ENCODE assay signal across 23 cellular contexts in the genomic region with DNA sequence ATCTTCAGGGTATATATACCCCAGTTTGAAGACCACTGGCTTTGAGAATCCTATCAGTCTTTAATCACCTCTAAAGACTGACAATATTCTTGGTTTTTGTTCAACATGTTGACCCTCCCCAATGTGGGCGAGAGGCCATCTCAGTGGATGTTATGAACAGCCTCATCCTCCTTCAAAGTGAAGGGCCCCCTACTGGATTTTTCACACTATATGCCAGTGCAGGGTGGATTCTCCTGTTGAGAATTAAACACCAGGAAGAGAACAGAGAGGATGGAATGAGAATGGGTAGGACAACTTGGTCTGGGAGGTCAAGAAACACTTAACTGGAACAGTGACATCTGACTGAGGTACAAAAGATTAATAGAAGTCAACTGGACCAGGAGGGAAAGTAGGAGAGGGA.
"Had no signal": no experiment of that assay in that cellular context is flagged by ENCODE, and none has a peak within 500 bp of the region (broad histone marks: within the 10 kb centered on the region; RNA-seq: fewer than 3 reads in every experiment).

No MANE protein-coding gene starts in this region.

- DNase-seq: cortex of kidney; effector memory CD4-positive, alpha-beta T cell; foreskin fibroblast; kidney; left cardiac atrium; left ventricle myocardium inferior; lower lobe of right lung; natural killer cell; nucleus accumbens; pancreas; right cardiac atrium; stimulated activated CD4-positive, alpha-beta T cell treated with anti-CD3 and anti-CD28 coated beads, Interleukin-2, amount 100 ng/mL, for 48 hours; stimulated activated naive CD8-positive, alpha-beta T cell treated with anti-CD3 and anti-CD28 coated beads, Interleukin-15, Interleukin-2, amounts not matched to agents 100 U/mL and 50 U/mL, for 24 hours; tibial artery; upper lobe of left lung; uterus had no signal

- H3K4me3 Mint-ChIP-seq: memory B cell, mesothelial cell of epicardium, natural killer cell, neural progenitor cell had no signal

- H3K4me3 ChIP-seq: esophagus muscularis mucosa, left ventricle myocardium inferior, lower lobe of right lung, neural progenitor cell, pancreas, smooth muscle cell, tibial artery, upper lobe of left lung, uterus had no signal

- H3K36me3 ChIP-seq: esophagus muscularis mucosa, left ventricle myocardium inferior, lower lobe of right lung, neural progenitor cell, pancreas, tibial artery, upper lobe of left lung, uterus had no signal

- H3K36me3 Mint-ChIP-seq: memory B cell, mesothelial cell of epicardium, natural killer cell, neural progenitor cell had no signal

- H3K27ac Mint-ChIP-seq: memory B cell, mesothelial cell of epicardium, natural killer cell, neural progenitor cell, progenitor cell of endocrine pancreas had no signal

- H3K9me3 ChIP-seq: esophagus muscularis mucosa, left ventricle myocardium inferior, lower lobe of right lung, pancreas, tibial artery, upper lobe of left lung, uterus had no signal

- H3K27me3 ChIP-seq: neural progenitor cell, pancreas, tibial artery, upper lobe of left lung, uterus had no signal

- H3K4me1 ChIP-seq: esophagus muscularis mucosa, left ventricle myocardium inferior, lower lobe of right lung, neural progenitor cell, pancreas, tibial artery, uterus had no signal

- H3K27ac ChIP-seq: epithelial cell of prostate, esophagus muscularis mucosa, left ventricle myocardium inferior, lower lobe of right lung, neural progenitor cell, pancreas, tibial artery, upper lobe of left lung, uterus had no signal

- H3K4me1 Mint-ChIP-seq: memory B cell, mesothelial cell of epicardium, natural killer cell, neural progenitor cell had no signal

- H3K9me3 Mint-ChIP-seq: memory B cell, mesothelial cell of epicardium, natural killer cell, neural progenitor cell had no signal

- ATAC-seq: left cardiac atrium; lower lobe of right lung; natural killer cell; pancreas; right cardiac atrium; stimulated activated naive CD8-positive, alpha-beta T cell treated with anti-CD3 and anti-CD28 coated beads, Interleukin-15, Interleukin-2, amounts not matched to agents 100 U/mL and 50 U/mL, for 24 hours had no signal
